Comparison of ENCODE assay signal across 29 cellular contexts in the genomic region with DNA sequence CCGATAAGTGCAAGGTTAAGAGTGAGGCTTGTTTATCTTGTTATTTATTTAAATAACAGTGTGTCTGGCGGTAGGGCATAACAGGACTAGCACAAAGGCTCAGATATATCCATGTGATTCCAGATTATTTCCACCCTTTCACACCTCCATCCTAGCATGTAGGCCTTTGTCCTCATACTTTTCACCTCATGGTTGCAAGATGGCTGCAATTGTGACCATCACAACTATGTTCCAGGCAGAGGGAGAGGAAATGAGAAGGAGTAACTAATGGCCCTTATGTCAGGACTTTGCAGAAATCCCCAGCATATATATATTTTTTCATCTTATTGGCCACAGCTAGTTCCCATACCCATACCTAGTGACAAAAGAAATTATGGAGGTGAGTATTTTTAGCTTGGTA.
"Had no signal": no experiment of that assay in that cellular context is flagged by ENCODE, and none has a peak within 500 bp of the region (broad histone marks: within the 10 kb centered on the region; RNA-seq: fewer than 3 reads in every experiment).

No MANE protein-coding gene starts in this region.

- H3K27ac ChIP-seq: body of pancreas, brain microvascular endothelial cell, breast epithelium, VCaP had no signal

- DNase-seq: activated B cell treated with CpG ODN at 0.5 μM for 24 hours; activated CD4-positive, alpha-beta memory T cell treated with anti-CD3 and anti-CD28 coated beads, Interleukin-2, amount 10 ng/mL, durations not matched to agents 7 days and 5 days; activated CD4-positive, alpha-beta T cell treated with anti-CD3 and anti-CD28 coated beads for 4 hours; activated CD4-positive, alpha-beta T cell treated with anti-CD3 and anti-CD28 coated beads, Interleukin-2, amount 10 ng/mL, durations not matched to agents 7 days and 5 days; activated CD4-positive, alpha-beta T cell treated with anti-CD3 and anti-CD28 coated beads, Interleukin-2, amount 50 U/mL, for 48 hours; activated CD4-positive, CD25-positive, alpha-beta regulatory T cell treated with anti-CD3 and anti-CD28 coated beads, Interleukin-2, amount 50 U/mL, for 72 hours; activated CD8-positive, alpha-beta memory T cell treated with anti-CD3 and anti-CD28 coated beads for 24 hours; activated CD8-positive, alpha-beta memory T cell treated with anti-CD3 and anti-CD28 coated beads, Interleukin-2, amount 10 ng/mL, durations not matched to agents 7 days and 5 days; activated CD8-positive, alpha-beta memory T cell treated with anti-CD3 and anti-CD28 coated beads, Interleukin-2, amount 50 U/mL, for 48 hours; activated CD8-positive, alpha-beta T cell treated with anti-CD3 and anti-CD28 coated beads, Interleukin-2, amount 10 ng/mL, durations not matched to agents 7 days and 5 days; activated effector memory CD4-positive, alpha-beta T cell treated with Interleukin-2 at 50 U/mL for 16 hours; activated gamma-delta T cell; activated naive CD4-positive, alpha-beta T cell treated with anti-CD3 and anti-CD28 coated beads, Interleukin-2, amount 10 ng/mL, durations not matched to agents 7 days and 5 days; activated naive CD4-positive, alpha-beta T cell treated with Interleukin-2 at 50 U/mL for 16 hours; activated naive CD8-positive, alpha-beta T cell treated with anti-CD3 and anti-CD28 coated beads, Interleukin-2, amount 10 ng/mL, durations not matched to agents 7 days and 5 days; activated naive CD8-positive, alpha-beta T cell treated with anti-CD3 and anti-CD28 coated beads, Interleukin-2, amount 50 U/mL, for 24 hours; activated T-cell treated with anti-CD3 and anti-CD28 coated beads, Interleukin-2, amount 50 U/mL, for 24 hours; activated T-cell treated with anti-CD3 and anti-CD28 coated beads, Interleukin-2, amount 50 U/mL, for 48 hours; amniotic stem cell; body of pancreas; brain microvascular endothelial cell; central memory CD4-positive, alpha-beta T cell; T-helper 1 cell; T-helper 2 cell; T-helper 9 cell had no signal

- H3K4me1 ChIP-seq: body of pancreas, breast epithelium had no signal

- H3K27me3 ChIP-seq: body of pancreas, brain microvascular endothelial cell, breast epithelium had no signal

- H3K4me3 ChIP-seq: body of pancreas, breast epithelium had no signal

- H3K36me3 ChIP-seq: brain microvascular endothelial cell, breast epithelium had no signal

- H3K9me3 ChIP-seq: body of pancreas, breast epithelium had no signal

- ATAC-seq: activated CD8-positive, alpha-beta memory T cell treated with anti-CD3 and anti-CD28 coated beads, Interleukin-2, amount 10 ng/mL, durations not matched to agents 7 days and 5 days; activated CD8-positive, alpha-beta T cell treated with anti-CD3 and anti-CD28 coated beads, Interleukin-2, amount 10 ng/mL, durations not matched to agents 7 days and 5 days; activated naive CD8-positive, alpha-beta T cell treated with anti-CD3 and anti-CD28 coated beads, Interleukin-2, amount 50 U/mL, for 24 hours; body of pancreas had no signal

- FAIRE-seq: astrocyte, TTC549 had no signal
